In the genomic region with DNA sequence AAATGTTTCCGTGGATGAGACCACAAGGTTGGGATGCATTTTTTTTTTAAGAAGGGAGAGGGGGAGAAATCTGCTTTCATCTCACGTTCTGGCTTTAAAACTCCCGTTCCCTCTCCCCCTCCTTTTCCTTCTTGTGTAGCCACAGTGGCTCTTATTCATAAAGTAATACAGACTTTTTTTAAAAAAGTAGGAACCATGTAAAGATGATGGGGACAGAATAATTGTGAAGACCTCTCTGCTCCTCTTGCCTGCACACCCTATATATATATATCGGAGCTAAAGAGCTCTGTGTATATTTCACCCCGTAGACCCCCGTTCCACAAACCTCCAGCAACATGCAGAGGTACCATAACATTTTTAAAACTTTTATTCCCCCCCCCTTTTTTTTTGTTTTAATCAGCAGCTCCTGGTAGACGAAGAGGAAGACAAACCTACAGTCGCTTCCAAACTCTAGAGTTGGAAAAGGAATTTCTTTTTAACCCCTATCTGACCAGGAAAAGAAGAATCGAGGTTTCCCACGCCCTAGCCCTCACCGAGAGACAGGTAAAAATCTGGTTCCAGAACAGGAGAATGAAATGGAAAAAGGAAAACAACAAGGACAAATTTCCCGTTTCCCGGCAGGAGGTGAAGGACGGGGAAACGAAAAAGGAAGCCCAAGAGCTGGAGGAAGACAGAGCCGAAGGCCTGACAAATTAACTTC, we compare ENCODE assay signal across 8 cellular contexts. TPM values are rescaled to one million over a fixed set of nuclear protein-coding genes. Genes with fewer than 3 reads are reported as not detected.
A peak's percentile ranks its signal among the peaks of the same experiment; 100 is the strongest.
DNase-seq lines count a peak whose midpoint lies in the region; ATAC-seq and TF ChIP-seq lines count a peak whose summit lies in the region.

No MANE protein-coding gene starts in this region.

- H3K9me3 ChIP-seq in adipocyte (ENCODE audit: control insufficient read depth, low read length) (no peaks in the 10 kb centered on the region), muscle layer of colon (ENCODE audit: low read length) (no peaks in the 10 kb centered on the region)

- peak overlapping the region; percentile 85 for H3K27ac Mint-ChIP-seq in activated naive CD4-positive, alpha-beta T cell treated with anti-CD3 and anti-CD28 coated beads, Interleukin-2, amount 10 ng/mL, durations not matched to agents 7 days and 5 days
- H3K27ac Mint-ChIP-seq in type B pancreatic cell: peak overlapping the region; percentile 35

- no peak for DNase-seq in activated naive CD4-positive, alpha-beta T cell treated with anti-CD3 and anti-CD28 coated beads, Interleukin-2, amount 10 ng/mL, durations not matched to agents 7 days and 5 days
- no peak for DNase-seq in activated naive CD4-positive, alpha-beta T cell treated with anti-CD3 and anti-CD28 coated beads, Interleukin-2, amount 50 U/mL, for 16 hours
- DNase-seq in adipocyte (ENCODE audit: low read depth) (no peak), type B pancreatic cell (ENCODE audit: extremely low spot score, unreplicated experiment) (no peak), mucosa of gallbladder (ENCODE audit: low spot score) (no peak)

- H3K27me3 ChIP-seq in adipocyte (replicated peaks; ENCODE audit: control insufficient read depth, insufficient read depth, low read length): no peaks in the 10 kb centered on the region
- H3K27me3 ChIP-seq in muscle layer of colon (ENCODE audit: control insufficient read depth in 1 of 2, insufficient read depth in 2 of 2, low read length in 2 of 2): no peaks in the 10 kb centered on the region

- H3K4me3 ChIP-seq in adipocyte (ENCODE audit: low read length) (peak overlapping the region; percentile 91), muscle layer of colon (ENCODE audit: low read depth in 1 of 2, low read length in 2 of 2) (peak overlapping the region; percentile 53 to 61)

- peaks cover 95% of the 10 kb centered on the region for H3K27me3 Mint-ChIP-seq in activated naive CD4-positive, alpha-beta T cell treated with anti-CD3 and anti-CD28 coated beads, Interleukin-2, amount 10 ng/mL, durations not matched to agents 7 days and 5 days
- peaks cover 89% of the 10 kb centered on the region for H3K27me3 Mint-ChIP-seq in type B pancreatic cell

- H3K36me3 ChIP-seq in adipocyte (ENCODE audit: control insufficient read depth, insufficient read depth, low read length, severe bottlenecking): no peaks in the 10 kb centered on the region
- H3K36me3 ChIP-seq in muscle layer of colon (ENCODE audit: insufficient read depth, low read length): no peaks in the 10 kb centered on the region

- H3K9ac ChIP-seq in adipocyte (ENCODE audit: low read length): peak overlapping the region; percentile 92
- H3K9ac ChIP-seq in muscle layer of colon (ENCODE audit: low read length): peak overlapping the region; percentile 73

- peak overlapping the region; percentile 56 for H3K4me3 Mint-ChIP-seq in activated naive CD4-positive, alpha-beta T cell treated with anti-CD3 and anti-CD28 coated beads, Interleukin-2, amount 10 ng/mL, durations not matched to agents 7 days and 5 days
- peak overlapping the region; percentile 89 for H3K4me3 Mint-ChIP-seq in type B pancreatic cell

- ATAC-seq in HG02623 (IDR thresholded peaks at IDR 0.05; ENCODE audit: unreplicated experiment) (no peak), GM21381 (IDR thresholded peaks at IDR 0.05; ENCODE audit: unreplicated experiment) (no peak)

- CTCF ChIA-PET in activated naive CD4-positive, alpha-beta T cell treated with anti-CD3 and anti-CD28 coated beads, Interleukin-2, amount 10 ng/mL, durations not matched to agents 7 days and 5 days (lab: Charles Lee): interaction anchor here (1.0 to 2.0 kb wide), 7 partner anchors 9 to 1017 kb away, joined by 4 to 9 read pairs (median 5); partner anchors contain the start of gene HOXD9

- H3K4me1 ChIP-seq in adipocyte (ENCODE audit: control insufficient read depth, insufficient read depth, low read length): peaks cover 35% of the 10 kb centered on the region
- peaks cover 47% of the 10 kb centered on the region for H3K4me1 ChIP-seq in muscle layer of colon (ENCODE audit: insufficient read depth, low read length)

- peaks cover 3% of the 10 kb centered on the region for H3K36me3 Mint-ChIP-seq in activated naive CD4-positive, alpha-beta T cell treated with anti-CD3 and anti-CD28 coated beads, Interleukin-2, amount 10 ng/mL, durations not matched to agents 7 days and 5 days
- no peaks in the 10 kb centered on the region for H3K36me3 Mint-ChIP-seq in type B pancreatic cell

- H3K27ac ChIP-seq in muscle layer of colon (ENCODE audit: low read depth, low read length): peak overlapping the region; percentile 96

- H3K9me3 Mint-ChIP-seq in activated naive CD4-positive, alpha-beta T cell treated with anti-CD3 and anti-CD28 coated beads, Interleukin-2, amount 10 ng/mL, durations not matched to agents 7 days and 5 days: no peaks in the 10 kb centered on the region
- no peaks in the 10 kb centered on the region for H3K9me3 Mint-ChIP-seq in type B pancreatic cell

- H3K4me1 Mint-ChIP-seq in activated naive CD4-positive, alpha-beta T cell treated with anti-CD3 and anti-CD28 coated beads, Interleukin-2, amount 10 ng/mL, durations not matched to agents 7 days and 5 days: peaks cover 33% of the 10 kb centered on the region
- peaks cover 37% of the 10 kb centered on the region for H3K4me1 Mint-ChIP-seq in type B pancreatic cell (ENCODE audit: unreplicated experiment)

- TF ChIP-seq CTCF in type B pancreatic cell (conservative IDR thresholded peaks at IDR 0.05): no peak

RNA-seq across cellular contexts. Expression of gene HOXD8, which starts 1.6 kb away (rescaled TPM):
- total RNA-seq in type B pancreatic cell (ENCODE audit: low replicate concordance): 2.8 TPM in 1 of 2 replicates, not detected in the other
- 1.7 TPM for total RNA-seq in mucosa of gallbladder

RNA-seq across cellular contexts. Expression of gene HOXD9, which starts 8.5 kb away (rescaled TPM):
- total RNA-seq in type B pancreatic cell (ENCODE audit: low replicate concordance) (0.19 and 1.5 TPM in 2 replicates), mucosa of gallbladder (0.66 TPM)

RNA-seq across cellular contexts. Expression of gene HOXD10, which starts 14.5 kb away (rescaled TPM):
- total RNA-seq in type B pancreatic cell (ENCODE audit: low replicate concordance): 0.19 and 0.56 TPM in 2 replicates
- not detected for total RNA-seq in mucosa of gallbladder

RNA-seq across cellular contexts. Expression of gene HOXD4, which starts 20.3 kb away (rescaled TPM):
- total RNA-seq in type B pancreatic cell (ENCODE audit: low replicate concordance): 37.0 TPM in 1 of 2 replicates, not detected in the other
- total RNA-seq in mucosa of gallbladder: 1.0 TPM

RNA-seq across cellular contexts. Expression of gene HOXD11, which starts 24.0 kb away (rescaled TPM):
- total RNA-seq in type B pancreatic cell (ENCODE audit: low replicate concordance): 0.21 and 1.1 TPM in 2 replicates
- not detected for total RNA-seq in mucosa of gallbladder
